In genomic region chr3:150168694-150169093, GRCh38 we compare ENCODE assay signal across 14 cellular contexts.
DNase-seq lines count a peak whose midpoint lies in the region; ATAC-seq, FAIRE-seq and TF ChIP-seq lines count a peak whose summit lies in the region.
"Had no signal": no experiment of that assay in that cellular context is flagged by ENCODE, and none has a peak within 500 bp of the region (broad histone marks: within the 10 kb centered on the region; RNA-seq: fewer than 3 reads in every experiment).

No MANE protein-coding gene starts in this region.

- H3K9me3 ChIP-seq in body of pancreas (no peaks in the 10 kb centered on the region), keratinocyte (ENCODE audit: control insufficient read depth, low read depth, low read length) (no peaks in the 10 kb centered on the region), aorta (ENCODE audit: control insufficient read depth, low read length) (no peaks in the 10 kb centered on the region), Peyer's patch (no peaks in the 10 kb centered on the region)
- H3K9me3 ChIP-seq: breast epithelium, tibial artery had no signal

- H3K9me3 Mint-ChIP-seq in activated naive CD4-positive, alpha-beta T cell treated with anti-CD3 and anti-CD28 coated beads, Interleukin-2, amount 50 U/mL, for 72 hours = no peaks in the 10 kb centered on the region

- H3K4me1 ChIP-seq in body of pancreas (peaks cover 13% of the 10 kb centered on the region), keratinocyte (ENCODE audit: control insufficient read depth, extremely low read depth, insufficient read depth, low read length) (peaks cover 3% of the 10 kb centered on the region), aorta (ENCODE audit: control insufficient read depth in 1 of 2, insufficient read depth in 2 of 2, low read length in 2 of 2) (no peaks in the 10 kb centered on the region), Peyer's patch (no peaks in the 10 kb centered on the region)
- H3K4me1 ChIP-seq: breast epithelium had no signal

- H3K27me3 ChIP-seq in body of pancreas (no peaks in the 10 kb centered on the region), keratinocyte (ENCODE audit: control insufficient read depth, extremely low read depth, insufficient read depth, low read length) (no peaks in the 10 kb centered on the region), aorta (ENCODE audit: control insufficient read depth in 1 of 2, insufficient read depth in 2 of 2, low read length in 1 of 2) (no peaks in the 10 kb centered on the region), Peyer's patch (no peaks in the 10 kb centered on the region)
- H3K27me3 ChIP-seq: breast epithelium, tibial artery had no signal

- no peak overlapping the region for H3K4me2 ChIP-seq in keratinocyte (ENCODE audit: control insufficient read depth, extremely low read depth, insufficient read depth, low read depth, low read length)

- no peaks in the 10 kb centered on the region for H3K79me2 ChIP-seq in keratinocyte (ENCODE audit: control insufficient read depth, insufficient read depth, low read length)

- no peak overlapping the region for H2AFZ ChIP-seq in keratinocyte (ENCODE audit: control insufficient read depth, low read length)

- dilution Hi-C loops in keratinocyte (cut with MboI; ENCODE audit: extremely low pct_ligation_motif_present, low sequenced_read_pairs) = no loop called here

- DNase-seq in NCI-H82 (lab: John Stamatoyannopoulos, UW) = peak; percentile 44
- no peak for DNase-seq in NCI-H82 treated with DMSO at 0.1 percent for 48 hours (lab: John Stamatoyannopoulos, UW; ENCODE audit: unreplicated experiment)
- peak; percentile 58 to 68 (median 63) for DNase-seq in body of pancreas
- DNase-seq in keratinocyte (ENCODE audit: low read depth, low spot score) = no peak
- no peak for DNase-seq in aorta
- DNase-seq in activated naive CD4-positive, alpha-beta T cell treated with anti-CD3 and anti-CD28 coated beads, Interleukin-2, amount 50 U/mL, for 72 hours (ENCODE audit: low spot score in 2 of 2) = no peak
- DNase-seq in activated CD8-positive, alpha-beta memory T cell treated with anti-CD3 and anti-CD28 coated beads, Interleukin-2, amount 50 U/mL, for 48 hours = no peak
- no peak for DNase-seq in Peyer's patch
- DNase-seq: activated naive CD4-positive, alpha-beta T cell treated with Interleukin-2 at 50 U/mL for 16 hours had no signal

- FAIRE-seq in keratinocyte (lab: Jason Lieb, UNC) = peak; percentile 56

- H3K9ac ChIP-seq in keratinocyte (ENCODE audit: control insufficient read depth, extremely low read depth, insufficient read depth, low read length) = no peak overlapping the region

- no peaks in the 10 kb centered on the region for H3K9me1 ChIP-seq in keratinocyte (ENCODE audit: control insufficient read depth, extremely low read depth, insufficient read depth, low read length)

- H3K27ac ChIP-seq in body of pancreas (peak overlapping the region in 3 of 4 donors; percentile 4 to 55 (median 26)), keratinocyte (ENCODE audit: control insufficient read depth, insufficient read depth, low read length) (no peak overlapping the region), aorta (ENCODE audit: low read depth in 1 of 2, low read length in 2 of 2) (no peak overlapping the region), Peyer's patch (no peak overlapping the region)
- H3K27ac ChIP-seq: 22Rv1, breast epithelium, tibial artery had no signal

- no peaks in the 10 kb centered on the region for H3K36me3 ChIP-seq in body of pancreas (replicated peaks in 1 of 2; ENCODE audit: insufficient read depth in 1 of 2, low read depth in 2 of 2)
- no peaks in the 10 kb centered on the region for H3K36me3 ChIP-seq in keratinocyte (ENCODE audit: control insufficient read depth in 2 of 2, extremely low read depth in 1 of 2, insufficient read depth in 2 of 2, low read length in 2 of 2)
- no peaks in the 10 kb centered on the region for H3K36me3 ChIP-seq in aorta (ENCODE audit: control insufficient read depth in 1 of 2, insufficient read depth in 2 of 2, low read length in 1 of 2)
- no peaks in the 10 kb centered on the region for H3K36me3 ChIP-seq in Peyer's patch
- H3K36me3 ChIP-seq: breast epithelium, tibial artery had no signal

- WGBS in body of pancreas, 2 donors = 12 to 20% methylated on average over 2 of the region's 2 CpGs
- WGBS in aorta, 2 donors = 4 to 5% methylated on average over 2 of the region's 2 CpGs

- ATAC-seq in body of pancreas = peak; percentile 83
- ATAC-seq in aorta (ENCODE audit: low FRiP score) = peak; percentile 74
- ATAC-seq in activated naive CD4-positive, alpha-beta T cell treated with anti-CD3 and anti-CD28 coated beads, Interleukin-2, amount 50 U/mL, for 72 hours = no peak
- ATAC-seq: SK-N-SH treated with all-trans-retinoic acid at 6 μM for 48 hours had no signal

- intact Hi-C loops in body of pancreas (cut with DNase I) = no loop called here
- intact Hi-C loops in aorta (cut with DNase I) = no loop called here

- H4K20me1 ChIP-seq in keratinocyte (ENCODE audit: control insufficient read depth, extremely low read depth, insufficient read depth, low read length) = no peaks in the 10 kb centered on the region

- TF ChIP-seq POLR2A in body of pancreas (IDR thresholded peaks at IDR 0.05) = no peak
- no peak for TF ChIP-seq POLR2A in Peyer's patch (IDR thresholded peaks at IDR 0.05)

- H3K4me3 ChIP-seq in body of pancreas (no peak overlapping the region), keratinocyte (ENCODE audit: control insufficient read depth in 2 of 3, extremely low read depth in 1 of 3, insufficient read depth in 2 of 3, low read depth in 1 of 3, low read length in 3 of 3) (no peak overlapping the region), aorta (ENCODE audit: low read length in 2 of 2) (no peak overlapping the region), Peyer's patch (no peak overlapping the region)
- H3K4me3 ChIP-seq: breast epithelium, tibial artery had no signal

- TF ChIP-seq CTCF in body of pancreas (IDR thresholded peaks at IDR 0.05) (no peak), keratinocyte (optimal IDR thresholded peaks at IDR 0.05 in 1 of 3, IDR thresholded peaks at IDR 0.05 in 1 of 3, conservative IDR thresholded peaks at IDR 0.05 in 1 of 3; ENCODE audit: extremely low read depth in 1 of 3, insufficient read depth in 2 of 3, low read length in 3 of 3) (no peak), Peyer's patch (IDR thresholded peaks at IDR 0.05) (no peak)

- H3K27ac Mint-ChIP-seq in activated naive CD4-positive, alpha-beta T cell treated with anti-CD3 and anti-CD28 coated beads, Interleukin-2, amount 50 U/mL, for 72 hours = no peak overlapping the region
- H3K27ac Mint-ChIP-seq: progenitor cell of endocrine pancreas had no signal

- no peaks in the 10 kb centered on the region for H3K36me3 Mint-ChIP-seq in activated naive CD4-positive, alpha-beta T cell treated with anti-CD3 and anti-CD28 coated beads, Interleukin-2, amount 50 U/mL, for 72 hours

Comparison
In these comparisons a context has a peak if more than half of its experiments do, and no peak if none do; other contexts are left out.
1. DNase-seq: peak in NCI-H82 (single experiment) and body of pancreas (4 of 4); none in NCI-H82 treated with DMSO at 0.1 percent for 48 hours (single experiment), keratinocyte (single experiment), aorta (0 of 2), activated naive CD4-positive, alpha-beta T cell treated with anti-CD3 and anti-CD28 coated beads, Interleukin-2, amount 50 U/mL, for 72 hours (0 of 2), activated CD8-positive, alpha-beta memory T cell treated with anti-CD3 and anti-CD28 coated beads, Interleukin-2, amount 50 U/mL, for 48 hours (single experiment) and Peyer's patch (0 of 3).
2. ATAC-seq: peak in body of pancreas (single experiment) and aorta (single experiment); none in activated naive CD4-positive, alpha-beta T cell treated with anti-CD3 and anti-CD28 coated beads, Interleukin-2, amount 50 U/mL, for 72 hours (0 of 2).
3. H3K27ac ChIP-seq: peak in body of pancreas (3 of 4); none in keratinocyte (single experiment), aorta (0 of 2) and Peyer's patch (0 of 4).